In genomic region chr1:156627313-156627880, GRCh38 we compare ENCODE assay signal across 1 cellular context.
TF ChIP-seq lines count a peak whose summit lies in the region.

No MANE protein-coding gene starts in this region.

TF ChIP-seq in K562, 482 proteins besides CTCF, POLR2A, EP300 and RAD21 (continued from another document and continues in another):
- TF ChIP-seq COPS2 (conservative IDR thresholded peaks at IDR 0.05) (no peak), ZNF239 (CRISPR knock-in tag; IDR thresholded peaks at IDR 0.05) (no peak), ZNF197 (CRISPR knock-in tag; IDR thresholded peaks at IDR 0.05; ENCODE audit: low read depth) (no peak), ARNT (IDR thresholded peaks at IDR 0.05) (no peak), SUPT5H (IDR thresholded peaks at IDR 0.05) (no peak), E2F5 (CRISPR knock-in tag; IDR thresholded peaks at IDR 0.05) (no peak), HOMEZ (CRISPR knock-in tag; IDR thresholded peaks at IDR 0.05) (no peak), MEIS2 (IDR thresholded peaks at IDR 0.05; ENCODE audit: partially characterized antibody) (peak; percentile 48), ERF (CRISPR knock-in tag; IDR thresholded peaks at IDR 0.05) (no peak), CBX3 (IDR thresholded peaks at IDR 0.05; ENCODE audit: borderline replicate concordance in 1 of 2, low read length in 2 of 2) (no peak), DMBX1 (CRISPR knock-in tag; IDR thresholded peaks at IDR 0.05; ENCODE audit: borderline replicate concordance) (no peak), KDM5B (IDR thresholded peaks at IDR 0.05; ENCODE audit: insufficient replicate concordance, low read depth, low read length) (peak; percentile 3), ZNF785 (CRISPR knock-in tag; IDR thresholded peaks at IDR 0.05) (no peak), NEUROD1 (IDR thresholded peaks at IDR 0.05; ENCODE audit: borderline replicate concordance, low read depth, low read length, partially characterized antibody) (no peak), FOXA1 (IDR thresholded peaks at IDR 0.05; ENCODE audit: borderline replicate concordance) (no peak), USF1 (CRISPR knock-in tag; IDR thresholded peaks at IDR 0.05) (peak; percentile 72), MAFF (IDR thresholded peaks at IDR 0.05; ENCODE audit: low read length) (no peak), XRCC5 (IDR thresholded peaks at IDR 0.05; ENCODE audit: low read depth, low read length) (no peak), HDAC1 (IDR thresholded peaks at IDR 0.05) (no peak), E2F3 (CRISPR knock-in tag; IDR thresholded peaks at IDR 0.05) (no peak), ZNF280B (CRISPR knock-in tag; IDR thresholded peaks at IDR 0.05) (no peak), DACH1 (IDR thresholded peaks at IDR 0.05; ENCODE audit: partially characterized antibody) (no peak), FOXK1 (CRISPR knock-in tag; IDR thresholded peaks at IDR 0.05; ENCODE audit: borderline replicate concordance) (no peak), NR2F6 (CRISPR knock-in tag; IDR thresholded peaks at IDR 0.05) (no peak), ZKSCAN8 (CRISPR knock-in tag; IDR thresholded peaks at IDR 0.05) (no peak), SAFB (IDR thresholded peaks at IDR 0.05; ENCODE audit: borderline replicate concordance, low read depth, low read length) (no peak), SMARCB1 (IDR thresholded peaks at IDR 0.05; ENCODE audit: insufficient read length, low read depth) (no peak), HDAC8 (tag; IDR thresholded peaks at IDR 0.05) (no peak), ZNF507 (tag; conservative IDR thresholded peaks at IDR 0.05) (no peak), POLR2AphosphoS5 (IDR thresholded peaks at IDR 0.05; ENCODE audit: control insufficient read depth, insufficient read depth, low read depth, low read length) (no peak), ZNF668 (CRISPR knock-in tag; IDR thresholded peaks at IDR 0.05) (no peak), NCOR1 (IDR thresholded peaks at IDR 0.05) (no peak), TEAD1 (CRISPR knock-in tag; IDR thresholded peaks at IDR 0.05) (no peak), BRCA1 (IDR thresholded peaks at IDR 0.05) (no peak), BRCA1 (CRISPR knock-in tag; IDR thresholded peaks at IDR 0.05) (no peak), XRCC3 (IDR thresholded peaks at IDR 0.05) (no peak), POLR2H (tag; IDR thresholded peaks at IDR 0.05; ENCODE audit: low read depth) (no peak), RCOR1 (IDR thresholded peaks at IDR 0.05; ENCODE audit: borderline replicate concordance in 1 of 2, low read depth in 2 of 2, low read length in 2 of 2) (peak in 1 of 2 experiments; percentile 28; a peak in 1 of 4 replicates), GABPB2 (CRISPR knock-in tag; conservative IDR thresholded peaks at IDR 0.05) (no peak), HLTF (IDR thresholded peaks at IDR 0.05) (no peak), PYGO2 (tag; IDR thresholded peaks at IDR 0.05) (no peak), GMEB1 (CRISPR knock-in tag; IDR thresholded peaks at IDR 0.05) (no peak)
- TF ChIP-seq, protein P1, sequence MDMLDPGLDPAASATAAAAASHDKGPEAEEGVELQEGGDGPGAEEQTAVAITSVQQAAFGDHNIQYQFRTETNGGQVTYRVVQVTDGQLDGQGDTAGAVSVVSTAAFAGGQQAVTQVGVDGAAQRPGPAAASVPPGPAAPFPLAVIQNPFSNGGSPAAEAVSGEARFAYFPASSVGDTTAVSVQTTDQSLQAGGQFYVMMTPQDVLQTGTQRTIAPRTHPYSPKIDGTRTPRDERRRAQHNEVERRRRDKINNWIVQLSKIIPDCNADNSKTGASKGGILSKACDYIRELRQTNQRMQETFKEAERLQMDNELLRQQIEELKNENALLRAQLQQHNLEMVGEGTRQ (CRISPR knock-in tag; IDR thresholded peaks at IDR 0.05): peak; percentile 42
- TF ChIP-seq, protein P2, sequence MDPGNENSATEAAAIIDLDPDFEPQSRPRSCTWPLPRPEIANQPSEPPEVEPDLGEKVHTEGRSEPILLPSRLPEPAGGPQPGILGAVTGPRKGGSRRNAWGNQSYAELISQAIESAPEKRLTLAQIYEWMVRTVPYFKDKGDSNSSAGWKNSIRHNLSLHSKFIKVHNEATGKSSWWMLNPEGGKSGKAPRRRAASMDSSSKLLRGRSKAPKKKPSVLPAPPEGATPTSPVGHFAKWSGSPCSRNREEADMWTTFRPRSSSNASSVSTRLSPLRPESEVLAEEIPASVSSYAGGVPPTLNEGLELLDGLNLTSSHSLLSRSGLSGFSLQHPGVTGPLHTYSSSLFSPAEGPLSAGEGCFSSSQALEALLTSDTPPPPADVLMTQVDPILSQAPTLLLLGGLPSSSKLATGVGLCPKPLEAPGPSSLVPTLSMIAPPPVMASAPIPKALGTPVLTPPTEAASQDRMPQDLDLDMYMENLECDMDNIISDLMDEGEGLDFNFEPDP (CRISPR knock-in tag; IDR thresholded peaks at IDR 0.05): no peak
- TF ChIP-seq, protein P3, sequence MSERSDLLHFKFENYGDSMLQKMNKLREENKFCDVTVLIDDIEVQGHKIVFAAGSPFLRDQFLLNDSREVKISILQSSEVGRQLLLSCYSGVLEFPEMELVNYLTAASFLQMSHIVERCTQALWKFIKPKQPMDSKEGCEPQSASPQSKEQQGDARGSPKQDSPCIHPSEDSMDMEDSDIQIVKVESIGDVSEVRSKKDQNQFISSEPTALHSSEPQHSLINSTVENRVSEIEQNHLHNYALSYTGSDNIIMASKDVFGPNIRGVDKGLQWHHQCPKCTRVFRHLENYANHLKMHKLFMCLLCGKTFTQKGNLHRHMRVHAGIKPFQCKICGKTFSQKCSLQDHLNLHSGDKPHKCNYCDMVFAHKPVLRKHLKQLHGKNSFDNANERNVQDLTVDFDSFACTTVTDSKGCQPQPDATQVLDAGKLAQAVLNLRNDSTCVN (CRISPR knock-in tag; IDR thresholded peaks at IDR 0.05): no peak
- TF ChIP-seq, protein P4, sequence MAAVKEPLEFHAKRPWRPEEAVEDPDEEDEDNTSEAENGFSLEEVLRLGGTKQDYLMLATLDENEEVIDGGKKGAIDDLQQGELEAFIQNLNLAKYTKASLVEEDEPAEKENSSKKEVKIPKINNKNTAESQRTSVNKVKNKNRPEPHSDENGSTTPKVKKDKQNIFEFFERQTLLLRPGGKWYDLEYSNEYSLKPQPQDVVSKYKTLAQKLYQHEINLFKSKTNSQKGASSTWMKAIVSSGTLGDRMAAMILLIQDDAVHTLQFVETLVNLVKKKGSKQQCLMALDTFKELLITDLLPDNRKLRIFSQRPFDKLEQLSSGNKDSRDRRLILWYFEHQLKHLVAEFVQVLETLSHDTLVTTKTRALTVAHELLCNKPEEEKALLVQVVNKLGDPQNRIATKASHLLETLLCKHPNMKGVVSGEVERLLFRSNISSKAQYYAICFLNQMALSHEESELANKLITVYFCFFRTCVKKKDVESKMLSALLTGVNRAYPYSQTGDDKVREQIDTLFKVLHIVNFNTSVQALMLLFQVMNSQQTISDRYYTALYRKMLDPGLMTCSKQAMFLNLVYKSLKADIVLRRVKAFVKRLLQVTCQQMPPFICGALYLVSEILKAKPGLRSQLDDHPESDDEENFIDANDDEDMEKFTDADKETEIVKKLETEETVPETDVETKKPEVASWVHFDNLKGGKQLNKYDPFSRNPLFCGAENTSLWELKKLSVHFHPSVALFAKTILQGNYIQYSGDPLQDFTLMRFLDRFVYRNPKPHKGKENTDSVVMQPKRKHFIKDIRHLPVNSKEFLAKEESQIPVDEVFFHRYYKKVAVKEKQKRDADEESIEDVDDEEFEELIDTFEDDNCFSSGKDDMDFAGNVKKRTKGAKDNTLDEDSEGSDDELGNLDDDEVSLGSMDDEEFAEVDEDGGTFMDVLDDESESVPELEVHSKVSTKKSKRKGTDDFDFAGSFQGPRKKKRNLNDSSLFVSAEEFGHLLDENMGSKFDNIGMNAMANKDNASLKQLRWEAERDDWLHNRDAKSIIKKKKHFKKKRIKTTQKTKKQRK (IDR thresholded peaks at IDR 0.05; ENCODE audit: borderline replicate concordance, low read depth, low read length): no peak
- TF ChIP-seq, protein P5, sequence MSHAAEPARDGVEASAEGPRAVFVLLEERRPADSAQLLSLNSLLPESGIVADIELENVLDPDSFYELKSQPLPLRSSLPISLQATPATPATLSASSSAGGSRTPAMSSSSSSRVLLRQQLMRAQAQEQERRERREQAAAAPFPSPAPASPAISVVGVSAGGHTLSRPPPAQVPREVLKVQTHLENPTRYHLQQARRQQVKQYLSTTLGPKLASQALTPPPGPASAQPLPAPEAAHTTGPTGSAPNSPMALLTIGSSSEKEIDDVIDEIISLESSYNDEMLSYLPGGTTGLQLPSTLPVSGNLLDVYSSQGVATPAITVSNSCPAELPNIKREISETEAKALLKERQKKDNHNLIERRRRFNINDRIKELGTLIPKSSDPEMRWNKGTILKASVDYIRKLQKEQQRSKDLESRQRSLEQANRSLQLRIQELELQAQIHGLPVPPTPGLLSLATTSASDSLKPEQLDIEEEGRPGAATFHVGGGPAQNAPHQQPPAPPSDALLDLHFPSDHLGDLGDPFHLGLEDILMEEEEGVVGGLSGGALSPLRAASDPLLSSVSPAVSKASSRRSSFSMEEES (CRISPR knock-in tag; IDR thresholded peaks at IDR 0.05): no peak
- TF ChIP-seq, protein P6, sequence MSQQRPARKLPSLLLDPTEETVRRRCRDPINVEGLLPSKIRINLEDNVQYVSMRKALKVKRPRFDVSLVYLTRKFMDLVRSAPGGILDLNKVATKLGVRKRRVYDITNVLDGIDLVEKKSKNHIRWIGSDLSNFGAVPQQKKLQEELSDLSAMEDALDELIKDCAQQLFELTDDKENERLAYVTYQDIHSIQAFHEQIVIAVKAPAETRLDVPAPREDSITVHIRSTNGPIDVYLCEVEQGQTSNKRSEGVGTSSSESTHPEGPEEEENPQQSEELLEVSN (IDR thresholded peaks at IDR 0.05; ENCODE audit: borderline replicate concordance in 1 of 2, extremely low read depth in 1 of 2, insufficient read depth in 1 of 2, insufficient read length in 1 of 2, low read depth in 1 of 2, low read length in 1 of 2, poor library complexity in 1 of 2, severe bottlenecking in 1 of 2): no peak
- TF ChIP-seq, protein P7, sequence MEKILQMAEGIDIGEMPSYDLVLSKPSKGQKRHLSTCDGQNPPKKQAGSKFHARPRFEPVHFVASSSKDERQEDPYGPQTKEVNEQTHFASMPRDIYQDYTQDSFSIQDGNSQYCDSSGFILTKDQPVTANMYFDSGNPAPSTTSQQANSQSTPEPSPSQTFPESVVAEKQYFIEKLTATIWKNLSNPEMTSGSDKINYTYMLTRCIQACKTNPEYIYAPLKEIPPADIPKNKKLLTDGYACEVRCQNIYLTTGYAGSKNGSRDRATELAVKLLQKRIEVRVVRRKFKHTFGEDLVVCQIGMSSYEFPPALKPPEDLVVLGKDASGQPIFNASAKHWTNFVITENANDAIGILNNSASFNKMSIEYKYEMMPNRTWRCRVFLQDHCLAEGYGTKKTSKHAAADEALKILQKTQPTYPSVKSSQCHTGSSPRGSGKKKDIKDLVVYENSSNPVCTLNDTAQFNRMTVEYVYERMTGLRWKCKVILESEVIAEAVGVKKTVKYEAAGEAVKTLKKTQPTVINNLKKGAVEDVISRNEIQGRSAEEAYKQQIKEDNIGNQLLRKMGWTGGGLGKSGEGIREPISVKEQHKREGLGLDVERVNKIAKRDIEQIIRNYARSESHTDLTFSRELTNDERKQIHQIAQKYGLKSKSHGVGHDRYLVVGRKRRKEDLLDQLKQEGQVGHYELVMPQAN (IDR thresholded peaks at IDR 0.05; ENCODE audit: borderline replicate concordance): no peak
